Comparison of ENCODE assay signal across 8 cellular contexts in genomic region chr3:184560992-184561328, GRCh38. TPM values are rescaled to one million over a fixed set of nuclear protein-coding genes. Genes with fewer than 3 reads are reported as not detected.
A peak's percentile ranks its signal among the peaks of the same experiment; 100 is the strongest.
DNase-seq lines count a peak whose midpoint lies in the region; ATAC-seq and TF ChIP-seq lines count a peak whose summit lies in the region.

No MANE protein-coding gene starts in this region.

- no peak for DNase-seq in stimulated activated naive CD8-positive, alpha-beta T cell treated with anti-CD3 and anti-CD28 coated beads, Interleukin-15, Interleukin-2, amounts not matched to agents 100 U/mL and 50 U/mL, for 24 hours
- no peak for DNase-seq in activated naive CD8-positive, alpha-beta T cell treated with anti-CD3 and anti-CD28 coated beads, Interleukin-2, amount 50 U/mL, for 24 hours
- DNase-seq in left lung (peak in 1 of 2 donors; percentile 16), upper lobe of right lung (no peak), Ammon's horn (ENCODE audit: low spot score) (no peak), cerebellum (ENCODE audit: low spot score) (no peak)

- no peaks in the 10 kb centered on the region for H3K9me3 ChIP-seq in left lung
- no peaks in the 10 kb centered on the region for H3K9me3 ChIP-seq in upper lobe of right lung

- peak overlapping the region; percentile 66 for H3K4me3 Mint-ChIP-seq in stimulated activated naive CD8-positive, alpha-beta T cell treated with anti-CD3 and anti-CD28 coated beads, Interleukin-15, Interleukin-2, amounts not matched to agents 100 ng/mL and 50 ng/mL, for 24 hours
- peak overlapping the region; percentile 55 for H3K4me3 Mint-ChIP-seq in activated naive CD8-positive, alpha-beta T cell treated with anti-CD3 and anti-CD28 coated beads, Interleukin-2, amount 50 U/mL, for 24 hours

- H3K36me3 ChIP-seq in left lung: no peaks in the 10 kb centered on the region
- no peaks in the 10 kb centered on the region for H3K36me3 ChIP-seq in upper lobe of right lung

- peaks cover 39% of the 10 kb centered on the region for H3K27me3 Mint-ChIP-seq in stimulated activated naive CD8-positive, alpha-beta T cell treated with anti-CD3 and anti-CD28 coated beads, Interleukin-15, Interleukin-2, amounts not matched to agents 100 ng/mL and 50 ng/mL, for 24 hours
- H3K27me3 Mint-ChIP-seq in activated naive CD8-positive, alpha-beta T cell treated with anti-CD3 and anti-CD28 coated beads, Interleukin-2, amount 50 U/mL, for 24 hours: peaks cover 61% of the 10 kb centered on the region

- H3K4me3 ChIP-seq in left lung (peak overlapping the region in 1 of 2 donors; percentile 57), upper lobe of right lung (peak overlapping the region; percentile 67)

- H3K27me3 ChIP-seq in left lung: peaks cover 0 to 46% of the 10 kb centered on the region in 2 donors
- H3K27me3 ChIP-seq in upper lobe of right lung: no peaks in the 10 kb centered on the region

- no peaks in the 10 kb centered on the region for H3K9me3 Mint-ChIP-seq in stimulated activated naive CD8-positive, alpha-beta T cell treated with anti-CD3 and anti-CD28 coated beads, Interleukin-15, Interleukin-2, amounts not matched to agents 100 ng/mL and 50 ng/mL, for 24 hours
- H3K9me3 Mint-ChIP-seq in activated naive CD8-positive, alpha-beta T cell treated with anti-CD3 and anti-CD28 coated beads, Interleukin-2, amount 50 U/mL, for 24 hours: no peaks in the 10 kb centered on the region

- no peak for ATAC-seq in stimulated activated naive CD8-positive, alpha-beta T cell treated with anti-CD3 and anti-CD28 coated beads, Interleukin-15, Interleukin-2, amounts not matched to agents 100 U/mL and 50 U/mL, for 24 hours
- peak; percentile 57 for ATAC-seq in activated naive CD8-positive, alpha-beta T cell treated with anti-CD3 and anti-CD28 coated beads, Interleukin-2, amount 50 U/mL, for 24 hours
- ATAC-seq in left lung: peak; percentile 2
- peak; percentile 0 for ATAC-seq in upper lobe of right lung
- no peak for ATAC-seq in HG03521 (IDR thresholded peaks at IDR 0.05; ENCODE audit: unreplicated experiment)

- peaks cover 23% of the 10 kb centered on the region for H3K4me1 Mint-ChIP-seq in stimulated activated naive CD8-positive, alpha-beta T cell treated with anti-CD3 and anti-CD28 coated beads, Interleukin-15, Interleukin-2, amounts not matched to agents 100 ng/mL and 50 ng/mL, for 24 hours (ENCODE audit: low read depth)
- H3K4me1 Mint-ChIP-seq in activated naive CD8-positive, alpha-beta T cell treated with anti-CD3 and anti-CD28 coated beads, Interleukin-2, amount 50 U/mL, for 24 hours: peaks cover 28% of the 10 kb centered on the region

- intact Hi-C loops in left lung (cut with DNase I) (no loop called here), upper lobe of right lung (cut with DNase I) (no loop called here)

- H3K27ac Mint-ChIP-seq in stimulated activated naive CD8-positive, alpha-beta T cell treated with anti-CD3 and anti-CD28 coated beads, Interleukin-15, Interleukin-2, amounts not matched to agents 100 ng/mL and 50 ng/mL, for 24 hours: peak overlapping the region; percentile 27
- H3K27ac Mint-ChIP-seq in activated naive CD8-positive, alpha-beta T cell treated with anti-CD3 and anti-CD28 coated beads, Interleukin-2, amount 50 U/mL, for 24 hours: peak overlapping the region; percentile 2

- no peaks in the 10 kb centered on the region for H3K36me3 Mint-ChIP-seq in stimulated activated naive CD8-positive, alpha-beta T cell treated with anti-CD3 and anti-CD28 coated beads, Interleukin-15, Interleukin-2, amounts not matched to agents 100 ng/mL and 50 ng/mL, for 24 hours (ENCODE audit: low read depth)
- no peaks in the 10 kb centered on the region for H3K36me3 Mint-ChIP-seq in activated naive CD8-positive, alpha-beta T cell treated with anti-CD3 and anti-CD28 coated beads, Interleukin-2, amount 50 U/mL, for 24 hours (ENCODE audit: low read depth)

- TF ChIP-seq CTCF in left lung (IDR thresholded peaks at IDR 0.05) (no peak), upper lobe of right lung (IDR thresholded peaks at IDR 0.05) (no peak)

- H3K27ac ChIP-seq in left lung (no peak overlapping the region), upper lobe of right lung (no peak overlapping the region)

- peaks cover 15 to 38% of the 10 kb centered on the region in 2 donors for H3K4me1 ChIP-seq in left lung
- peaks cover 41% of the 10 kb centered on the region for H3K4me1 ChIP-seq in upper lobe of right lung

RNA-seq across cellular contexts. Expression of gene EPHB3, which starts 0.6 kb away (rescaled TPM):
- total RNA-seq in left lung: 10 to 100 TPM in 1 of 2 donors, 1 to 10 TPM in 1; 8.1 to 23.7 TPM
- 7.8 TPM for total RNA-seq in upper lobe of right lung
- 9.2 TPM for total RNA-seq in cerebellum

Comparison
In these comparisons a context has a peak if more than half of its experiments do, and no peak if none do; other contexts are left out.
1. ATAC-seq: peak in activated naive CD8-positive, alpha-beta T cell treated with anti-CD3 and anti-CD28 coated beads, Interleukin-2, amount 50 U/mL, for 24 hours (single experiment), left lung (single experiment) and upper lobe of right lung (single experiment); none in stimulated activated naive CD8-positive, alpha-beta T cell treated with anti-CD3 and anti-CD28 coated beads, Interleukin-15, Interleukin-2, amounts not matched to agents 100 U/mL and 50 U/mL, for 24 hours (single experiment) and HG03521 (single experiment).